ENCODE assay signal across 17 cellular contexts in genomic region chr2:128388414-128389032, GRCh38.
DNase-seq lines count a peak whose midpoint lies in the region; ATAC-seq and TF ChIP-seq lines count a peak whose summit lies in the region.
"Had no signal": no experiment of that assay in that cellular context is flagged by ENCODE, and none has a peak within 500 bp of the region (broad histone marks: within the 10 kb centered on the region; RNA-seq: fewer than 3 reads in every experiment).

No MANE protein-coding gene starts in this region.

- TF ChIP-seq EP300 in tibial nerve (IDR thresholded peaks at IDR 0.05) = no peak

- no peak overlapping the region for H3K4ac ChIP-seq in neuronal stem cell (ENCODE audit: low read length)

- H2BK12ac ChIP-seq in neuronal stem cell (ENCODE audit: low read length) = peak overlapping the region; percentile 59

- H3K27ac ChIP-seq in ACC112 (ENCODE audit: low read depth, low read length) = no peak overlapping the region
- H3K27ac ChIP-seq in neuronal stem cell (replicated peaks; ENCODE audit: low read length) = no peak overlapping the region
- no peak overlapping the region for H3K27ac ChIP-seq in tibial nerve
- H3K27ac ChIP-seq: gastrocnemius medialis had no signal

- WGBS in neuronal stem cell (ENCODE audit: extremely low coverage in 2 of 2, insufficient read length in 2 of 2, insufficient replicate concordance in 1 of 2), 2 donors = no CpG with 5 or more reads among the region's 10 CpGs
- WGBS in tibial nerve, 2 donors = 87 to 91% methylated on average over 10 of the region's 10 CpGs

- H2AFZ ChIP-seq in ACC112 (ENCODE audit: low read length, unreplicated experiment) (peak overlapping the region; percentile 14), neuronal stem cell (ENCODE audit: low read length) (no peak overlapping the region)

- H3K9me3 ChIP-seq in neuronal stem cell (replicated peaks in 1 of 2; ENCODE audit: control insufficient read depth in 2 of 2, insufficient read depth in 1 of 2, low read depth in 1 of 2, low read length in 2 of 2) (peaks cover 0 to 6% of the 10 kb centered on the region in 2 donors), tibial nerve (no peaks in the 10 kb centered on the region)
- H3K9me3 ChIP-seq: gastrocnemius medialis, MG63 had no signal

- peak; percentile 52 for ATAC-seq in esophagus mucosa
- ATAC-seq: activated CD8-positive, alpha-beta T cell treated with anti-CD3 and anti-CD28 coated beads for 36 hours; gastrocnemius medialis; naive thymus-derived CD8-positive, alpha-beta T cell; stimulated activated naive CD8-positive, alpha-beta T cell treated with anti-CD3 and anti-CD28 coated beads, Interleukin-15, amount 100 ng/mL, for 72 hours had no signal

- DNase-seq in HT-29 (ENCODE audit: low spot score) (peak; percentile 13), neuronal stem cell (ENCODE audit: low spot score) (no peak), tibial nerve (ENCODE audit: low spot score in 2 of 2) (no peak), UCSD-AML1 (lab: John Stamatoyannopoulos, UW; ENCODE audit: unreplicated experiment) (no peak), NCI-H1436 (lab: John Stamatoyannopoulos, UW) (no peak), inferior parietal cortex (ENCODE audit: extremely low spot score) (no peak)
- DNase-seq: activated CD8-positive, alpha-beta T cell treated with anti-CD3 and anti-CD28 coated beads for 36 hours; amygdala; MG63; NCI-H1930; NCI-H510A; stimulated activated CD4-positive, alpha-beta T cell treated with anti-CD3 and anti-CD28 coated beads, Interleukin-15, amount 100 ng/mL, for 24 hours; stimulated activated naive CD8-positive, alpha-beta T cell treated with anti-CD3 and anti-CD28 coated beads, Interleukin-15, amount 100 ng/mL, for 72 hours had no signal

- no peak overlapping the region for H2BK15ac ChIP-seq in neuronal stem cell (ENCODE audit: low read length)

- no peaks in the 10 kb centered on the region for H3K79me1 ChIP-seq in neuronal stem cell (ENCODE audit: low read depth, low read length)

- no peak overlapping the region for H3K9ac ChIP-seq in neuronal stem cell (ENCODE audit: low read depth, low read length, poor library complexity)

- H2AK5ac ChIP-seq in neuronal stem cell (ENCODE audit: low read depth, low read length) = peak overlapping the region; percentile 21

- no peak overlapping the region for H3K4me3 ChIP-seq in ACC112 (ENCODE audit: low read depth, low read length)
- no peak overlapping the region for H3K4me3 ChIP-seq in neuronal stem cell (ENCODE audit: low read length in 2 of 2)
- H3K4me3 ChIP-seq in tibial nerve = no peak overlapping the region
- H3K4me3 ChIP-seq: gastrocnemius medialis, MG63 had no signal

- H3K18ac ChIP-seq in neuronal stem cell (ENCODE audit: low read length) = peak overlapping the region; percentile 49

- H4K8ac ChIP-seq in neuronal stem cell (ENCODE audit: low read depth, low read length) = no peak overlapping the region

- no peak for TF ChIP-seq CTCF in tibial nerve (IDR thresholded peaks at IDR 0.05)

- H4K91ac ChIP-seq in neuronal stem cell (ENCODE audit: low read depth, low read length, poor library complexity) = no peak overlapping the region

- no peak overlapping the region for H3K14ac ChIP-seq in neuronal stem cell (ENCODE audit: low read length)

- TF ChIP-seq POLR2A in tibial nerve (IDR thresholded peaks at IDR 0.05) = no peak

- H3K36me3 ChIP-seq in ACC112 (ENCODE audit: insufficient read depth, low read length) (no peaks in the 10 kb centered on the region), neuronal stem cell (replicated peaks in 1 of 2; ENCODE audit: control insufficient read depth in 2 of 2, insufficient read depth in 2 of 2, low read length in 2 of 2) (no peaks in the 10 kb centered on the region), tibial nerve (no peaks in the 10 kb centered on the region)
- H3K36me3 ChIP-seq: gastrocnemius medialis, MG63 had no signal

- H3K4me2 ChIP-seq in neuronal stem cell (ENCODE audit: insufficient read depth, low read length, poor library complexity, severe bottlenecking) = no peak overlapping the region

- no peaks in the 10 kb centered on the region for H3K79me2 ChIP-seq in ACC112 (ENCODE audit: control insufficient read depth, insufficient read depth, low read length, unreplicated experiment)

- H3K27me3 ChIP-seq in ACC112 (ENCODE audit: insufficient read depth, low read length) = no peaks in the 10 kb centered on the region
- no peaks in the 10 kb centered on the region for H3K27me3 ChIP-seq in neuronal stem cell (ENCODE audit: control insufficient read depth in 3 of 3, insufficient read depth in 3 of 3, low read depth in 1 of 3, low read length in 3 of 3)
- H3K27me3 ChIP-seq in tibial nerve = no peaks in the 10 kb centered on the region
- H3K27me3 ChIP-seq: gastrocnemius medialis, MG63 had no signal

- no peaks in the 10 kb centered on the region for H3K4me1 ChIP-seq in ACC112 (ENCODE audit: control insufficient read depth, insufficient read depth, low read length, unreplicated experiment)
- H3K4me1 ChIP-seq in neuronal stem cell (ENCODE audit: control insufficient read depth in 2 of 2, insufficient read depth in 1 of 2, low read depth in 1 of 2, low read length in 2 of 2) = peaks cover 6 to 12% of the 10 kb centered on the region in 2 donors
- peaks cover 0 to 14% (median 0%) of the 10 kb centered on the region in 4 donors for H3K4me1 ChIP-seq in tibial nerve
- H3K4me1 ChIP-seq: gastrocnemius medialis had no signal

- H2BK5ac ChIP-seq in neuronal stem cell (ENCODE audit: low read length) = no peak overlapping the region

- no peak overlapping the region for H2BK120ac ChIP-seq in neuronal stem cell (ENCODE audit: low read depth, low read length)

- H3K23ac ChIP-seq in neuronal stem cell (ENCODE audit: low read depth, low read length, poor library complexity) = no peak overlapping the region
